8 cellular contexts compared by ENCODE assay signal in the genomic region with DNA sequence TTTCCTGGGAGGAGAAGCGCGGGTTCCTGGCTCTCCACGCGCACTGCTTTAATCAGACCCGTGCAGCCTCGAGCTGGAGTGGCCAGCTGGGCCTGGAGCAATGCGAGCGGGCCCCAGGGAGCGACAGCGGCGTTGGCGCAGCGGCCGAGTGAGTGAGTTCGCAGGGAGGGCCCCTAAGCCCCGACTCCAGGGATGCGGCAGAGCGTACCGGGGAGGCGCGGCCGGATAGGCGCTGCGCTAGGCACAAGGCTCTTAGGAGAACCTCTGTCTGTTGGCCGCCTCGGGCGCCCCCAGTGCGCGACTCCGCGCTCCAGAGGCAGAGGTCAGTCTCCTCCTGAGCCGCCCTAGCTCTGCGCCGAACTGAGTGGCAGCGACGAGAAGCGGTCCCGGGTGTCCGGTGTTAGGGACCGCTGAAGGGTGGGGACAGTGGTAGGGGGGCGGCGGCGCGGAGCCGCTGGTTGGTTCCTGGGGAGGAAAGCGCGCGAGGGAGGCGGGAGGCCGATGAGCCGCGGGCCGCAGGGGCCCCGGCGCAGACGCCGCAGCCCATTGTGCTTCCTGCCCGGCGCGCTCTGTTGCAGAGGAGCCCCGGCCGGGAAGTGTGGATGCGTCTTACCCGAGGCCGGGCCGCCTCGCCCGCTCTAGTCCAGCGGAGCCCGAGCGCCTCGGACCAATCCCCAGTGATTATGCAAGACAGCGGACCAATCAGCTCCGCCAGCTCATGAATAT. TPM values are rescaled to one million over a fixed set of nuclear protein-coding genes. Genes with fewer than 3 reads are reported as not detected.
DNase-seq lines count a peak whose midpoint lies in the region; ATAC-seq and TF ChIP-seq lines count a peak whose summit lies in the region.

No MANE protein-coding gene starts in this region.

- H3K36me3 ChIP-seq in mucosa of descending colon (ENCODE audit: low read depth) (no peaks in the 10 kb centered on the region), tibial artery (no peaks in the 10 kb centered on the region)

- intact Hi-C loops in mucosa of descending colon (cut with DNase I, micrococcal nuclease), result no loop called here
- intact Hi-C loops in tibial artery (cut with DNase I; ENCODE audit: low total_unique reads), result no loop called here

- TF ChIP-seq POLR2A in GM19099 (IDR thresholded peaks at IDR 0.05; ENCODE audit: extremely low read depth, insufficient read length, low read depth) (peak; percentile 36), erythroblast (IDR thresholded peaks at IDR 0.05; ENCODE audit: low read length) (no peak)

- H3K4me3 ChIP-seq in mucosa of descending colon (no peak overlapping the region), tibial artery (peak overlapping the region; percentile 43 to 57)

- H3K9me3 ChIP-seq in mucosa of descending colon (no peaks in the 10 kb centered on the region), tibial artery (no peaks in the 10 kb centered on the region)

- H3K4me1 ChIP-seq in mucosa of descending colon (ENCODE audit: low read depth), result peaks cover 30% of the 10 kb centered on the region
- H3K4me1 ChIP-seq in tibial artery, result peaks cover 0 to 50% (median 43%) of the 10 kb centered on the region in 4 donors

- peaks cover 32 to 98% of the 10 kb centered on the region in 2 donors for H3K27me3 ChIP-seq in tibial artery

- DNase-seq in D341Med (ENCODE audit: low spot score) (peak; percentile 90), NCI-H446 (lab: John Stamatoyannopoulos, UW) (peak; percentile 91 to 97), erythroblast (lab: John Stamatoyannopoulos, UW) (peak; percentile 72), mucosa of descending colon (peak; percentile 74 to 82 (median 75)), tibial artery (peak; percentile 69 to 82)
- peak; percentile 54 for DNase-seq in activated CD4-positive, CD25-positive, alpha-beta regulatory T cell treated with anti-CD3 and anti-CD28 coated beads, Interleukin-2, amount 50 U/mL, for 72 hours

- TF ChIP-seq CTCF in mucosa of descending colon (IDR thresholded peaks at IDR 0.05), result no peak
- TF ChIP-seq CTCF in tibial artery (IDR thresholded peaks at IDR 0.05), result no peak

- peak; percentile 70 for ATAC-seq in HG03196 (IDR thresholded peaks at IDR 0.05; ENCODE audit: unreplicated experiment)
- ATAC-seq in mucosa of descending colon, result peak; percentile 95

- no peak overlapping the region for H3K27ac ChIP-seq in tibial artery

RNA-seq across cellular contexts. Expression of a gene that starts 0.4 kb away (rescaled TPM):
- under 1 TPM; 0.14 to 0.79 (median 0.58) TPM for total RNA-seq in mucosa of descending colon

RNA-seq across cellular contexts. Expression of a gene that starts 17.8 kb away (rescaled TPM):
- total RNA-seq in mucosa of descending colon, result under 1 TPM in 1 of 3 donors, not detected in 2; 0.35 TPM
